ENCODE assay signal across 17 cellular contexts in genomic region chr9:114580609-114581193, GRCh38. TPM values are rescaled to one million over a fixed set of nuclear protein-coding genes. Genes with fewer than 3 reads are reported as not detected.
DNase-seq lines count a peak whose midpoint lies in the region; ATAC-seq, FAIRE-seq and TF ChIP-seq lines count a peak whose summit lies in the region.
"Had no signal": no experiment of that assay in that cellular context is flagged by ENCODE, and none has a peak within 500 bp of the region (broad histone marks: within the 10 kb centered on the region; RNA-seq: fewer than 3 reads in every experiment).

No MANE protein-coding gene starts in this region.

- H3K36me3 ChIP-seq in K562 (ENCODE audit: control insufficient read depth, insufficient read depth, low read length) (no peaks in the 10 kb centered on the region), mesenchymal stem cell (ENCODE audit: control insufficient read depth in 1 of 2, insufficient read depth in 2 of 2, low read depth in 1 of 2, low read length in 2 of 2) (no peaks in the 10 kb centered on the region)
- H3K36me3 ChIP-seq: MG63 had no signal

- no peak overlapping the region for H2BK5ac ChIP-seq in mesenchymal stem cell (ENCODE audit: low read depth, low read length, poor library complexity, severe bottlenecking)

- H3K27me3 ChIP-seq in K562 (ENCODE audit: control insufficient read depth in 2 of 2, insufficient read depth in 2 of 2, low read length in 2 of 2) (no peaks in the 10 kb centered on the region; a peak in 1 of 5 replicates), mesenchymal stem cell (ENCODE audit: control insufficient read depth in 1 of 2, insufficient read depth in 1 of 2, low read length in 2 of 2) (no peaks in the 10 kb centered on the region)
- H3K27me3 ChIP-seq: MG63 had no signal

- H3K4me1 ChIP-seq in K562 (replicated peaks in 1 of 2; ENCODE audit: control insufficient read depth in 2 of 2, insufficient read depth in 2 of 2, low read length in 2 of 2) (peaks cover 0 to 4% of the 10 kb centered on the region in 2 experiments; a peak in 3 of 5 replicates), mesenchymal stem cell (ENCODE audit: control insufficient read depth, insufficient read depth, low read depth, low read length) (peaks cover 6% of the 10 kb centered on the region)

- no peaks in the 10 kb centered on the region for H3K79me1 ChIP-seq in mesenchymal stem cell (replicated peaks; ENCODE audit: low read length, poor library complexity, severe bottlenecking)

- ATAC-seq in K562, result no peak
- ATAC-seq: HepG2, Panc1 had no signal

- no peak overlapping the region for H3K23ac ChIP-seq in mesenchymal stem cell (ENCODE audit: low read length in 2 of 2)

- CTCF ChIA-PET in Calu3 (lab: Charles Lee) (no interaction called here), K562 (lab: Yijun Ruan, JAX; ENCODE audit: low intra/inter-chr PET ratio) (no interaction called here)

- H3K9ac ChIP-seq in K562 (ENCODE audit: insufficient read depth in 1 of 2, low read depth in 2 of 2, low read length in 2 of 2) (no peak overlapping the region), mesenchymal stem cell (ENCODE audit: low read length) (no peak overlapping the region)
- H3K9ac ChIP-seq: KMS-11 had no signal

- in situ Hi-C loops in K562 (cut with MboI), result no loop called here

- no peak for TF ChIP-seq POLR2A in K562 (conservative IDR thresholded peaks at IDR 0.05)

- no peaks in the 10 kb centered on the region for H3K36me3 Mint-ChIP-seq in Calu3 (ENCODE audit: insufficient read depth, unreplicated experiment)

- H3K27me3 Mint-ChIP-seq in Calu3 (ENCODE audit: unreplicated experiment), result peaks cover 21% of the 10 kb centered on the region

- H3K4me1 Mint-ChIP-seq in Calu3 (ENCODE audit: low read depth, unreplicated experiment), result no peaks in the 10 kb centered on the region

- no peak overlapping the region for H2BK15ac ChIP-seq in mesenchymal stem cell (ENCODE audit: low read depth, poor library complexity, severe bottlenecking)

- POLR2A ChIA-PET in K562 (lab: Yijun Ruan, JAX), result no interaction called here

- no peak overlapping the region for H3K4me3 Mint-ChIP-seq in Calu3 (ENCODE audit: low read depth, unreplicated experiment)

- TF ChIP-seq RAD21 in K562 (CRISPR knock-in tag; conservative IDR thresholded peaks at IDR 0.05 in 1 of 2, IDR thresholded peaks at IDR 0.05 in 1 of 2), result no peak

- H2AFZ ChIP-seq in K562 (ENCODE audit: low read depth, low read length), result no peak overlapping the region
- no peak overlapping the region for H2AFZ ChIP-seq in mesenchymal stem cell (ENCODE audit: low read depth, low read length)

- no peak overlapping the region for H3K4me3 ChIP-seq in K562
- H3K4me3 ChIP-seq in mesenchymal stem cell (ENCODE audit: insufficient read depth in 1 of 2, low read depth in 1 of 2, low read length in 2 of 2), result no peak overlapping the region
- H3K4me3 ChIP-seq: MG63 had no signal

- FAIRE-seq in K562 (lab: Jason Lieb, UNC), result no peak
- FAIRE-seq: A204.1, HepG2 had no signal

- TF ChIP-seq CTCF in Calu3 (IDR thresholded peaks at IDR 0.05; ENCODE audit: unreplicated experiment) (no peak), K562 (IDR thresholded peaks at IDR 0.05 in 2 of 3, conservative IDR thresholded peaks at IDR 0.05 in 1 of 3; ENCODE audit: insufficient read depth in 2 of 3, low read depth in 1 of 3, low read length in 3 of 3) (no peak)

- TF ChIP-seq EP300 in K562 (IDR thresholded peaks at IDR 0.05; ENCODE audit: low read length), result no peak

- H4K91ac ChIP-seq in mesenchymal stem cell (ENCODE audit: low read length), result no peak overlapping the region

- H3K79me2 ChIP-seq in K562 (ENCODE audit: control insufficient read depth, insufficient read depth, low read length), result no peaks in the 10 kb centered on the region

- H3K9me3 ChIP-seq in K562 (replicated peaks; ENCODE audit: control insufficient read depth, insufficient read depth, low read depth, low read length), result no peaks in the 10 kb centered on the region
- no peaks in the 10 kb centered on the region for H3K9me3 ChIP-seq in mesenchymal stem cell (ENCODE audit: control insufficient read depth, low read length)
- H3K9me3 ChIP-seq: MG63 had no signal

- H3K9me3 Mint-ChIP-seq in Calu3 (ENCODE audit: low read depth, unreplicated experiment), result no peaks in the 10 kb centered on the region

- no peak for DNase-seq in Calu3
- DNase-seq in HT-29 (ENCODE audit: low spot score), result peak; percentile 26
- DNase-seq in K562 (ENCODE audit: extremely low read depth in 1 of 4, low spot score in 3 of 4), result no peak
- peak; percentile 25 for DNase-seq in mesenchymal stem cell
- no peak for DNase-seq in GOT3 (lab: John Stamatoyannopoulos, UW)
- no peak for DNase-seq in pons (ENCODE audit: low spot score)
- no peak for DNase-seq in kidney glomerular epithelial cell (lab: John Stamatoyannopoulos, UW)
- no peak for DNase-seq in NCI-H524 treated with DMSO at 0.1 percent for 48 hours (lab: John Stamatoyannopoulos, UW)
- DNase-seq: C1 segment of cervical spinal cord, MG63, NCI-H1092, NCI-H2081 treated with DMSO at 0.1 percent for 48 hours, NCI-H510A had no signal

- H3K4me2 ChIP-seq in K562 (ENCODE audit: insufficient read depth, low read length) (no peak overlapping the region), mesenchymal stem cell (ENCODE audit: low read length, poor library complexity, severe bottlenecking) (no peak overlapping the region)
- H3K4me2 ChIP-seq: KMS-11 had no signal

- H3K4ac ChIP-seq in mesenchymal stem cell (ENCODE audit: low read depth in 1 of 2, low read length in 2 of 2), result no peak overlapping the region

- WGBS in K562 (ENCODE audit: insufficient coverage, low coverage, missing lambda C conversion rate), result 59% methylated on average over 2 of the region's 2 CpGs
- WGBS in mesenchymal stem cell, result 96% methylated on average over 2 of the region's 2 CpGs

- H3K18ac ChIP-seq in mesenchymal stem cell (ENCODE audit: low read depth in 1 of 2, low read length in 2 of 2), result no peak overlapping the region

- no peak overlapping the region for H2BK12ac ChIP-seq in mesenchymal stem cell (ENCODE audit: low read length in 2 of 2)

- H3K27ac ChIP-seq in K562 (ENCODE audit: extremely low read depth, low read depth, low read length) (no peak overlapping the region), mesenchymal stem cell (ENCODE audit: low read length, poor library complexity, severe bottlenecking) (no peak overlapping the region)
- H3K27ac ChIP-seq: KMS-11 had no signal

- no peak overlapping the region for H4K8ac ChIP-seq in mesenchymal stem cell (ENCODE audit: low read length)

- no peaks in the 10 kb centered on the region for H4K20me1 ChIP-seq in K562 (replicated peaks; ENCODE audit: control insufficient read depth, insufficient read depth, low read length)

- no peak overlapping the region for H2AK5ac ChIP-seq in mesenchymal stem cell (ENCODE audit: low read length, severe bottlenecking)

- no peak overlapping the region for H3K14ac ChIP-seq in mesenchymal stem cell (ENCODE audit: low read length in 2 of 2)

- H2BK120ac ChIP-seq in mesenchymal stem cell (ENCODE audit: low read depth, low read length), result no peak overlapping the region

- intact Hi-C loops in Calu3 (cut with micrococcal nuclease; ENCODE audit: unreplicated experiment) (no loop called here), K562 (cut with micrococcal nuclease) (no loop called here)

- H3K9me1 ChIP-seq in K562 (ENCODE audit: control insufficient read depth, insufficient read depth, low read length), result no peaks in the 10 kb centered on the region

- peak overlapping the region; percentile 63 for H3K27ac Mint-ChIP-seq in Calu3 (ENCODE audit: unreplicated experiment)

- BruUV-seq in Calu3 (replicated peaks; lab: Mats Ljungman, UMichigan), result no TSS peak
- BruUV-seq in K562 (replicated peaks; lab: Mats Ljungman, UMichigan), result no TSS peak

RNA-seq across cellular contexts. Expression of gene ATP6V1G1, which starts 6.9 kb away (rescaled TPM):
- total RNA-seq in Calu3 (2022) (50.1 and 59.5 TPM in 2 replicates), K562 (2014; rRNA removed) (153 and 194 TPM in 2 replicates), K562 (2014; rRNA removed; fragmentation: Illumina TruSeq; extraction: Trizol) (136 and 150 TPM in 2 replicates), K562 (2015; rRNA removed; fragmentation: Illumina TruSeq; extraction: Trizol) (151 and 163 TPM in 2 replicates), K562 (2021) (88.4 and 89.9 TPM in 2 replicates)
- total RNA-seq in HT-29 (2014; rRNA removed; shearing (Covaris generic)), result 61.1 and 71.3 TPM in 2 replicates
- 17.1 and 17.3 TPM in 2 replicates for total RNA-seq in K562 (2011; cell fraction: chromatin; rRNA removed; ENCODE audit: low replicate concordance)
- 25.5 and 28.2 TPM in 2 replicates for total RNA-seq in K562 (2011; cell fraction: nucleolus; rRNA removed)
- 26.2 and 31.3 TPM in 2 replicates for total RNA-seq in K562 (2011; cell fraction: nucleoplasm; rRNA removed)
- polyA plus RNA-seq in K562 (2011; rRNA removed) (132 and 162 TPM in 2 replicates), K562 (2014; fragmentation: Illumina TruSeq; extraction: Trizol) (168 and 193 TPM in 2 replicates), K562 (2014; fragmentation: Nextera tagmentation; extraction: Ambion mirVana) (100 to 1,000 TPM; 396 to 492 TPM), K562 (2014; rRNA removed) (178 and 199 TPM in 2 replicates)
- polyA plus RNA-seq in K562 (2011; cell fraction: cytosol; rRNA removed), result 52.4 and 86.8 TPM in 2 replicates
- polyA plus RNA-seq in K562 (2011; cell fraction: nucleus; rRNA removed), result 28.2 and 43.9 TPM in 2 replicates
- 129 and 131 TPM in 2 replicates for polyA plus RNA-seq in K562 (2012)
- 50.7 and 52.0 TPM in 2 replicates for polyA minus RNA-seq in K562 (2011; rRNA and poly(A)+ RNA removed)
- polyA minus RNA-seq in K562 (2011; cell fraction: cytosol; rRNA and poly(A)+ RNA removed), result 24.8 and 31.6 TPM in 2 replicates
- 15.2 and 23.8 TPM in 2 replicates for polyA minus RNA-seq in K562 (2011; cell fraction: nucleus; rRNA and poly(A)+ RNA removed)
- 280 TPM for polyA plus RNA-seq in mesenchymal stem cell (2013, experiment 1 of 2)
- 328 TPM for polyA plus RNA-seq in mesenchymal stem cell (2013, experiment 2 of 2)

RNA-seq across cellular contexts. Expression of gene TMEM268, which starts 30.4 kb away (rescaled TPM):
- total RNA-seq in Calu3 (2022), result 6.2 and 7.0 TPM in 2 replicates
- total RNA-seq in HT-29 (2014; rRNA removed; shearing (Covaris generic)), result 2.6 and 3.9 TPM in 2 replicates
- 35.2 and 43.1 TPM in 2 replicates for total RNA-seq in K562 (2011; cell fraction: chromatin; rRNA removed; ENCODE audit: low replicate concordance)
- total RNA-seq in K562 (2011; cell fraction: nucleolus; rRNA removed), result 25.1 and 26.3 TPM in 2 replicates
- 33.6 and 48.1 TPM in 2 replicates for total RNA-seq in K562 (2011; cell fraction: nucleoplasm; rRNA removed)
- 9.1 and 11.5 TPM in 2 replicates for total RNA-seq in K562 (2014; rRNA removed)
- total RNA-seq in K562 (2014; rRNA removed; fragmentation: Illumina TruSeq; extraction: Trizol), result 10.0 and 10.8 TPM in 2 replicates
- 7.1 and 8.6 TPM in 2 replicates for total RNA-seq in K562 (2015; rRNA removed; fragmentation: Illumina TruSeq; extraction: Trizol)
- 14.8 and 17.3 TPM in 2 replicates for total RNA-seq in K562 (2021)
- polyA plus RNA-seq in K562 (2011; rRNA removed), result 19.3 and 19.4 TPM in 2 replicates
- polyA plus RNA-seq in K562 (2011; cell fraction: cytosol; rRNA removed), result 10.1 and 20.0 TPM in 2 replicates
- 10.2 and 12.8 TPM in 2 replicates for polyA plus RNA-seq in K562 (2011; cell fraction: nucleus; rRNA removed)
- 7.4 and 20.0 TPM in 2 replicates for polyA plus RNA-seq in K562 (2012)
- 19.4 and 19.6 TPM in 2 replicates for polyA plus RNA-seq in K562 (2014; fragmentation: Illumina TruSeq; extraction: Trizol)
- 1 to 10 TPM; 2.6 to 2.7 TPM for polyA plus RNA-seq in K562 (2014; fragmentation: Nextera tagmentation; extraction: Ambion mirVana)
- 8.4 and 10.5 TPM in 2 replicates for polyA plus RNA-seq in K562 (2014; rRNA removed)
- 19.3 and 23.1 TPM in 2 replicates for polyA minus RNA-seq in K562 (2011; rRNA and poly(A)+ RNA removed)
- polyA minus RNA-seq in K562 (2011; cell fraction: cytosol; rRNA and poly(A)+ RNA removed), result 7.8 and 12.3 TPM in 2 replicates
- polyA minus RNA-seq in K562 (2011; cell fraction: nucleus; rRNA and poly(A)+ RNA removed), result 4.7 and 6.6 TPM in 2 replicates
- polyA plus RNA-seq in mesenchymal stem cell (2013, experiment 1 of 2), result 9.6 TPM
- 9.1 TPM for polyA plus RNA-seq in mesenchymal stem cell (2013, experiment 2 of 2)

Comparison
In these comparisons a context has a peak if more than half of its experiments do, and no peak if none do; other contexts are left out.
1. DNase-seq: peak in HT-29 (single experiment) and mesenchymal stem cell (single experiment); none in Calu3 (single experiment), K562 (0 of 4), GOT3 (single experiment), pons (single experiment), kidney glomerular epithelial cell (single experiment) and NCI-H524 treated with DMSO at 0.1 percent for 48 hours (single experiment).